Comparison of ENCODE assay signal across 15 cellular contexts in the genomic region with DNA sequence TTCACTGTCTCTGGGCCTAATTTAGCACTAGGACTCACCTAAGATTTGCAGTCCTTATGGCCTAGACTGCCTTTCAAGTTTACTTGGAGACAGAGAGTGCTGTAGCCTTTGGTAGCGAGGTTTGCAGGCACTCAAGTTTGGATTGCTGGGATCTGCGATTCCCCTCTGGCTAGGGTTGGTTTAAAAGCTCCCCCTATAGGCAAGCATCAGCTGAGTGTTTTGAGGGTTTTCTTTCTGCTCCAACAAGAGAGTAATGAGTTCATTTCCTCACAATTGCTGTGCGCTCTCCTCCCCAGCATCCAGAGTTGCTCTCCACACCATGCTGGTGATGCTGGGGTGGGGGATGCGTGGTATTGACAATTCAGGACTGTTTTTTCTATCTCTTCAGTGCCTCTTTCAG.
DNase-seq lines count a peak whose midpoint lies in the region; ATAC-seq, FAIRE-seq and TF ChIP-seq lines count a peak whose summit lies in the region.
"Had no signal": no experiment of that assay in that cellular context is flagged by ENCODE, and none has a peak within 500 bp of the region (broad histone marks: within the 10 kb centered on the region; RNA-seq: fewer than 3 reads in every experiment).

No MANE protein-coding gene starts in this region.

- TF ChIP-seq RAD21 in SK-N-SH (IDR thresholded peaks at IDR 0.05; ENCODE audit: low read length): peak; percentile 9; the same call in 1 of the 2 replicates

- H2AFZ ChIP-seq in SK-N-SH (ENCODE audit: low read depth): no peak overlapping the region

- H3K9ac ChIP-seq in SK-N-SH: no peak overlapping the region

- no peaks in the 10 kb centered on the region for H3K36me3 ChIP-seq in H7 (replicated peaks; ENCODE audit: control insufficient read depth, insufficient read depth, low read length)
- H3K36me3 ChIP-seq in SK-N-SH (replicated peaks in 1 of 2; ENCODE audit: control insufficient read depth in 1 of 2, insufficient read depth in 2 of 2, low read length in 1 of 2): no peaks in the 10 kb centered on the region
- H3K36me3 ChIP-seq: esophagus muscularis mucosa had no signal

- DNase-seq in D721Med (ENCODE audit: insufficient read length, low spot score) (no peak), H7 (peak; percentile 17), SK-N-SH (no peak), iPS-NIHi7 (ENCODE audit: extremely low spot score) (peak; percentile 26), cerebellum (ENCODE audit: low spot score) (no peak), activated gamma-delta T cell treated with Interleukin-2 at 50 U/mL for 16 hours (no peak)
- DNase-seq: activated CD8-positive, alpha-beta memory T cell treated with anti-CD3 and anti-CD28 coated beads, Interleukin-2, amount 50 U/mL, for 4 hours; activated naive CD8-positive, alpha-beta T cell treated with anti-CD3 and anti-CD28 coated beads for 36 hours; NCI-H1105; stimulated activated naive CD8-positive, alpha-beta T cell treated with anti-CD3 and anti-CD28 coated beads, Interleukin-15, amount 100 ng/mL, for 72 hours had no signal

- no peaks in the 10 kb centered on the region for H3K27me3 ChIP-seq in H7 (ENCODE audit: control insufficient read depth, insufficient read depth, low read length)
- H3K27me3 ChIP-seq in SK-N-SH (ENCODE audit: insufficient read depth): no peaks in the 10 kb centered on the region
- H3K27me3 ChIP-seq: esophagus muscularis mucosa had no signal

- H3K4me2 ChIP-seq in SK-N-SH: no peak overlapping the region

- POLR2A ChIA-PET in SK-N-SH (lab: Yijun Ruan, JAX): no interaction called here

- TF ChIP-seq EP300 in SK-N-SH (IDR thresholded peaks at IDR 0.05; ENCODE audit: borderline replicate concordance in 1 of 2, low read depth in 1 of 2, low read length in 1 of 2): no peak

- H3K27ac ChIP-seq in SK-N-SH (ENCODE audit: low read depth in 2 of 2, low read length in 1 of 2): no peak overlapping the region
- H3K27ac ChIP-seq: esophagus muscularis mucosa had no signal

- TF ChIP-seq CTCF in D721Med (IDR thresholded peaks at IDR 0.05; ENCODE audit: insufficient read depth, missing control alignments): peak; percentile 38
- TF ChIP-seq CTCF in SK-N-SH (IDR thresholded peaks at IDR 0.05): peak; percentile 25; the same call in 1 of the 2 replicates

- H3F3A ChIP-seq in SK-N-SH (replicated peaks; ENCODE audit: insufficient read depth): no peaks in the 10 kb centered on the region

- no peak for FAIRE-seq in D721Med (lab: Jason Lieb, UNC)
- FAIRE-seq: G401.6 had no signal

- CTCF ChIA-PET in SK-N-SH (lab: Yijun Ruan, JAX): no interaction called here

- no peak for ATAC-seq in HG03025 (IDR thresholded peaks at IDR 0.05; ENCODE audit: low FRiP score, unreplicated experiment)
- no peak for ATAC-seq in GM21619 (IDR thresholded peaks at IDR 0.05; ENCODE audit: unreplicated experiment)
- ATAC-seq: Right ventricle myocardium inferior; stimulated activated naive CD8-positive, alpha-beta T cell treated with anti-CD3 and anti-CD28 coated beads, Interleukin-15, amount 100 ng/mL, for 72 hours had no signal

- H3K9me2 ChIP-seq in SK-N-SH: no peaks in the 10 kb centered on the region

- H3K4me1 ChIP-seq in SK-N-SH (ENCODE audit: control insufficient read depth in 1 of 2, insufficient read depth in 2 of 2, low read depth in 1 of 2, low read length in 1 of 2): no peaks in the 10 kb centered on the region
- H3K4me1 ChIP-seq: esophagus muscularis mucosa had no signal

- no peaks in the 10 kb centered on the region for H4K20me1 ChIP-seq in SK-N-SH (ENCODE audit: insufficient read depth)

- H3K9me3 ChIP-seq in SK-N-SH: no peaks in the 10 kb centered on the region
- H3K9me3 ChIP-seq: esophagus muscularis mucosa had no signal

- H3K79me2 ChIP-seq in SK-N-SH (ENCODE audit: insufficient read depth): no peaks in the 10 kb centered on the region; the same call in 1 of the 2 replicates

- 8% methylated on average over 4 of the region's 4 CpGs for WGBS in SK-N-SH (ENCODE audit: low lambda C conversion rate)

- H3K4me3 ChIP-seq in H7 (ENCODE audit: insufficient read depth, low read depth, low read length): no peak overlapping the region
- H3K4me3 ChIP-seq in SK-N-SH (ENCODE audit: low read depth in 2 of 2, low read length in 1 of 2): no peak overlapping the region
- H3K4me3 ChIP-seq: esophagus muscularis mucosa had no signal

TF ChIP-seq in SK-N-SH, 30 proteins besides CTCF, POLR2A, EP300 and RAD21:
- TF ChIP-seq FOXJ3 (CRISPR knock-in tag; IDR thresholded peaks at IDR 0.05): no peak
- no peak for TF ChIP-seq GABPA (IDR thresholded peaks at IDR 0.05; ENCODE audit: low read depth)
- TF ChIP-seq FOSL2 (IDR thresholded peaks at IDR 0.05; ENCODE audit: borderline replicate concordance, low read depth): no peak
- no peak for TF ChIP-seq NFIC (IDR thresholded peaks at IDR 0.05; ENCODE audit: borderline replicate concordance)
- TF ChIP-seq, protein P1, sequence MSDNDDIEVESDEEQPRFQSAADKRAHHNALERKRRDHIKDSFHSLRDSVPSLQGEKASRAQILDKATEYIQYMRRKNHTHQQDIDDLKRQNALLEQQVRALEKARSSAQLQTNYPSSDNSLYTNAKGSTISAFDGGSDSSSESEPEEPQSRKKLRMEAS (IDR thresholded peaks at IDR 0.05; ENCODE audit: low read depth): no peak
- TF ChIP-seq EZH2phosphoT487 (IDR thresholded peaks at IDR 0.05; ENCODE audit: borderline replicate concordance, low read depth): no peak

Comparison
In these comparisons a context has a peak if more than half of its experiments do, and no peak if none do; other contexts are left out.
1. DNase-seq: peak in H7 (single experiment) and iPS-NIHi7 (single experiment); none in D721Med (single experiment), SK-N-SH (single experiment), cerebellum (single experiment) and activated gamma-delta T cell treated with Interleukin-2 at 50 U/mL for 16 hours (single experiment).